In the genomic region with DNA sequence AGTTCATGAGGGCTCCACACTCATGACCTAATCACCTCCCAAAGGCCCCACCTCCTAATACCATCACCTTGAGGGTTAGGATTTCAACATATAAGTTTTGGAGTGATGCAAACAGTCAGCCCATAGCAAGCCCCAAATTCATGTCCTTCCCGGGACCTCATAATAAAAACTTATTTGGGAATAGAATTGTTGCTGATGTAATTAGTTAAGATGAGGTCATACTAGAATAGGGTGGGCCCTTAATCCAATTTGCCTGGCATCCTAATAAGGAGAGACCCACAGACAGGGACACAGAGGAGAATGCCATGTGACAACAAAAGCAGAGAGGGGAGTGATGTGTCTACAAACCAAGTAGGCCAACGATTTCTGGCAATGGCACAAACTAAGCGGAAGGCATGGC, we compare ENCODE assay signal across 28 cellular contexts.
"Had no signal": no experiment of that assay in that cellular context is flagged by ENCODE, and none has a peak within 500 bp of the region (broad histone marks: within the 10 kb centered on the region; RNA-seq: fewer than 3 reads in every experiment).

No MANE protein-coding gene starts in this region.

- H3K36me3 ChIP-seq: esophagus squamous epithelium, gastrocnemius medialis, heart right ventricle, left lung, lower lobe of right lung had no signal

- H3K4me1 ChIP-seq: esophagus squamous epithelium, gastrocnemius medialis, lower lobe of right lung had no signal

- H3K9me3 ChIP-seq: esophagus squamous epithelium, gastrocnemius medialis, left lung, lower lobe of right lung, mucosa of descending colon had no signal

- DNase-seq: dermis blood vessel endothelial cell; dorsolateral prefrontal cortex; effector CD4-positive, alpha-beta T cell; effector memory CD8-positive, alpha-beta T cell; endodermal cell; erythroblast; esophagus squamous epithelium; foreskin fibroblast; foreskin melanocyte; gastrocnemius medialis; glutamatergic neuron; head of caudate nucleus; heart right ventricle; hippocampal formation; left cardiac atrium; left lung; left ventricle myocardium superior; lower lobe of right lung; mesenchymal stem cell; mucosa of descending colon; naive B cell had no signal

- FAIRE-seq: colon, endometrium, islet of Langerhans, keratinocyte had no signal

- H3K27ac ChIP-seq: coronary artery, dorsolateral prefrontal cortex, epithelial cell of prostate, esophagus squamous epithelium, gastrocnemius medialis, heart right ventricle, left lung, lower lobe of right lung had no signal

- H3K4me3 ChIP-seq: coronary artery, dorsolateral prefrontal cortex, esophagus squamous epithelium, gastrocnemius medialis, heart right ventricle, left lung, lower lobe of right lung, mucosa of descending colon had no signal

- ATAC-seq: effector memory CD8-positive, alpha-beta T cell; esophagus mucosa; gastrocnemius medialis; heart right ventricle; left cardiac atrium; left lung; left ventricle myocardium superior; lower lobe of right lung; mucosa of descending colon had no signal

- H3K27me3 ChIP-seq: dorsolateral prefrontal cortex, esophagus squamous epithelium, gastrocnemius medialis, heart right ventricle, left lung had no signal
